ENCODE assay signal across 1 cellular context in genomic region chr4:2469192-2469984, GRCh38.
TF ChIP-seq lines count a peak whose summit lies in the region.

No MANE protein-coding gene starts in this region.

TF ChIP-seq in K562, 482 proteins besides CTCF, POLR2A, EP300 and RAD21 (continued from another document and continues in another):
- TF ChIP-seq, protein P1, sequence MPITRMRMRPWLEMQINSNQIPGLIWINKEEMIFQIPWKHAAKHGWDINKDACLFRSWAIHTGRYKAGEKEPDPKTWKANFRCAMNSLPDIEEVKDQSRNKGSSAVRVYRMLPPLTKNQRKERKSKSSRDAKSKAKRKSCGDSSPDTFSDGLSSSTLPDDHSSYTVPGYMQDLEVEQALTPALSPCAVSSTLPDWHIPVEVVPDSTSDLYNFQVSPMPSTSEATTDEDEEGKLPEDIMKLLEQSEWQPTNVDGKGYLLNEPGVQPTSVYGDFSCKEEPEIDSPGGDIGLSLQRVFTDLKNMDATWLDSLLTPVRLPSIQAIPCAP (CRISPR knock-in tag; IDR thresholded peaks at IDR 0.05; ENCODE audit: borderline replicate concordance) = no peak
- TF ChIP-seq EGR1 (conservative IDR thresholded peaks at IDR 0.05) (peak; percentile 51), PRMT5 (CRISPR knock-in tag; IDR thresholded peaks at IDR 0.05) (0 out of 2 replicates have a peak, but pooled peaks have one; percentile 35), MXI1 (IDR thresholded peaks at IDR 0.05; ENCODE audit: low read depth, low read length) (0 out of 2 replicates have a peak, but pooled peaks have one; percentile 31), NR2C2 (CRISPR knock-in tag; IDR thresholded peaks at IDR 0.05) (peak; percentile 35; the same call in 1 of the 2 replicates), NR2C2 (tag; IDR thresholded peaks at IDR 0.05) (peak; percentile 85; the same call in 1 of the 2 replicates), GABPB1 (CRISPR knock-in tag; IDR thresholded peaks at IDR 0.05) (peak; percentile 47; the same call in 1 of the 2 replicates), HDAC1 (IDR thresholded peaks at IDR 0.05) (peak in 1 of 2 experiments; percentile 41; a peak in 1 of 4 replicates), PRPF4 (IDR thresholded peaks at IDR 0.05; ENCODE audit: insufficient read depth, low read depth, low read length, poor library complexity, severe bottlenecking) (peak; percentile 45), ZNF121 (CRISPR knock-in tag; conservative IDR thresholded peaks at IDR 0.05) (0 out of 2 replicates have a peak, but pooled peaks have one; percentile 15), ZNF589 (CRISPR knock-in tag; IDR thresholded peaks at IDR 0.05; ENCODE audit: low read depth) (0 out of 2 replicates have a peak, but pooled peaks have one; percentile 45), MBD1 (CRISPR knock-in tag; IDR thresholded peaks at IDR 0.05) (no peak), ZNF133 (CRISPR knock-in tag; IDR thresholded peaks at IDR 0.05) (no peak), PHF20 (IDR thresholded peaks at IDR 0.05; ENCODE audit: partially characterized antibody) (peak; percentile 59), PHF8 (IDR thresholded peaks at IDR 0.05; ENCODE audit: borderline replicate concordance, low read length) (peak; percentile 91), FOXP4 (CRISPR knock-in tag; IDR thresholded peaks at IDR 0.05; ENCODE audit: borderline replicate concordance) (0 out of 2 replicates have a peak, but pooled peaks have one; percentile 72), CREBBP (IDR thresholded peaks at IDR 0.05; ENCODE audit: low read depth, low read length) (no peak), ZFP36 (IDR thresholded peaks at IDR 0.05; ENCODE audit: low read depth, low read length, partially characterized antibody) (no peak), ZKSCAN8 (CRISPR knock-in tag; IDR thresholded peaks at IDR 0.05) (no peak), SIN3B (IDR thresholded peaks at IDR 0.05; ENCODE audit: low read depth) (0 out of 2 replicates have a peak, but pooled peaks have one; percentile 40), E2F6 (IDR thresholded peaks at IDR 0.05; ENCODE audit: borderline replicate concordance in 1 of 2, extremely low read depth in 1 of 2, insufficient read depth in 1 of 2, insufficient read length in 1 of 2, low read depth in 1 of 2, low read length in 1 of 2, poor library complexity in 1 of 2, severe bottlenecking in 1 of 2) (peak in 1 of 2 experiments; percentile 67), ZFP30 (CRISPR knock-in tag; IDR thresholded peaks at IDR 0.05; ENCODE audit: borderline replicate concordance) (no peak), RCOR1 (IDR thresholded peaks at IDR 0.05; ENCODE audit: borderline replicate concordance in 1 of 2, low read depth in 2 of 2, low read length in 2 of 2) (0 out of 4 replicates have a peak, but pooled peaks of 1 of the 2 experiments have one; percentile 26), TEAD2 (tag; IDR thresholded peaks at IDR 0.05) (no peak), ZKSCAN1 (IDR thresholded peaks at IDR 0.05; ENCODE audit: low read depth, low read length) (peak; percentile 93), NR1H2 (CRISPR knock-in tag; IDR thresholded peaks at IDR 0.05) (0 out of 2 replicates have a peak, but pooled peaks have one; percentile 29), ARID4B (CRISPR knock-in tag; IDR thresholded peaks at IDR 0.05) (peak; percentile 69; the same call in 1 of the 2 replicates), ZNF274 (IDR thresholded peaks at IDR 0.05; ENCODE audit: borderline replicate concordance, low read depth, low read length) (no peak), NFRKB (IDR thresholded peaks at IDR 0.05; ENCODE audit: low read depth) (0 out of 2 replicates have a peak, but pooled peaks have one; percentile 24), POLR2AphosphoS5 (IDR thresholded peaks at IDR 0.05; ENCODE audit: control insufficient read depth, insufficient read depth, low read depth, low read length) (0 out of 2 replicates have a peak, but pooled peaks have one; percentile 30), KAT7 (CRISPR knock-in tag; IDR thresholded peaks at IDR 0.05; ENCODE audit: borderline replicate concordance) (peak; percentile 90; the same call in 1 of the 2 replicates), MAFG (tag; conservative IDR thresholded peaks at IDR 0.05) (no peak), MYC (IDR thresholded peaks at IDR 0.05; ENCODE audit: low read depth, low read length) (peak; percentile 64; the same call in 1 of the 2 replicates), MYC (CRISPR knock-in tag; IDR thresholded peaks at IDR 0.05; ENCODE audit: borderline replicate concordance, low read depth) (no peak; the same call in 1 of the 2 replicates), KDM5B (IDR thresholded peaks at IDR 0.05; ENCODE audit: insufficient replicate concordance, low read depth, low read length) (peak; percentile 23)
- TF ChIP-seq, protein P2, sequence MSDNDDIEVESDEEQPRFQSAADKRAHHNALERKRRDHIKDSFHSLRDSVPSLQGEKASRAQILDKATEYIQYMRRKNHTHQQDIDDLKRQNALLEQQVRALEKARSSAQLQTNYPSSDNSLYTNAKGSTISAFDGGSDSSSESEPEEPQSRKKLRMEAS (CRISPR knock-in tag; IDR thresholded peaks at IDR 0.05) = peak; percentile 64
- TF ChIP-seq, protein P3, sequence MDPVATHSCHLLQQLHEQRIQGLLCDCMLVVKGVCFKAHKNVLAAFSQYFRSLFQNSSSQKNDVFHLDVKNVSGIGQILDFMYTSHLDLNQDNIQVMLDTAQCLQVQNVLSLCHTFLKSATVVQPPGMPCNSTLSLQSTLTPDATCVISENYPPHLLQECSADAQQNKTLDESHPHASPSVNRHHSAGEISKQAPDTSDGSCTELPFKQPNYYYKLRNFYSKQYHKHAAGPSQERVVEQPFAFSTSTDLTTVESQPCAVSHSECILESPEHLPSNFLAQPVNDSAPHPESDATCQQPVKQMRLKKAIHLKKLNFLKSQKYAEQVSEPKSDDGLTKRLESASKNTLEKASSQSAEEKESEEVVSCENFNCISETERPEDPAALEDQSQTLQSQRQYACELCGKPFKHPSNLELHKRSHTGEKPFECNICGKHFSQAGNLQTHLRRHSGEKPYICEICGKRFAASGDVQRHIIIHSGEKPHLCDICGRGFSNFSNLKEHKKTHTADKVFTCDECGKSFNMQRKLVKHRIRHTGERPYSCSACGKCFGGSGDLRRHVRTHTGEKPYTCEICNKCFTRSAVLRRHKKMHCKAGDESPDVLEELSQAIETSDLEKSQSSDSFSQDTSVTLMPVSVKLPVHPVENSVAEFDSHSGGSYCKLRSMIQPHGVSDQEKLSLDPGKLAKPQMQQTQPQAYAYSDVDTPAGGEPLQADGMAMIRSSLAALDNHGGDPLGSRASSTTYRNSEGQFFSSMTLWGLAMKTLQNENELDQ (CRISPR knock-in tag; IDR thresholded peaks at IDR 0.05; ENCODE audit: borderline replicate concordance) = 0 out of 2 replicates have a peak, but pooled peaks have one; percentile 73
- TF ChIP-seq, protein P4, sequence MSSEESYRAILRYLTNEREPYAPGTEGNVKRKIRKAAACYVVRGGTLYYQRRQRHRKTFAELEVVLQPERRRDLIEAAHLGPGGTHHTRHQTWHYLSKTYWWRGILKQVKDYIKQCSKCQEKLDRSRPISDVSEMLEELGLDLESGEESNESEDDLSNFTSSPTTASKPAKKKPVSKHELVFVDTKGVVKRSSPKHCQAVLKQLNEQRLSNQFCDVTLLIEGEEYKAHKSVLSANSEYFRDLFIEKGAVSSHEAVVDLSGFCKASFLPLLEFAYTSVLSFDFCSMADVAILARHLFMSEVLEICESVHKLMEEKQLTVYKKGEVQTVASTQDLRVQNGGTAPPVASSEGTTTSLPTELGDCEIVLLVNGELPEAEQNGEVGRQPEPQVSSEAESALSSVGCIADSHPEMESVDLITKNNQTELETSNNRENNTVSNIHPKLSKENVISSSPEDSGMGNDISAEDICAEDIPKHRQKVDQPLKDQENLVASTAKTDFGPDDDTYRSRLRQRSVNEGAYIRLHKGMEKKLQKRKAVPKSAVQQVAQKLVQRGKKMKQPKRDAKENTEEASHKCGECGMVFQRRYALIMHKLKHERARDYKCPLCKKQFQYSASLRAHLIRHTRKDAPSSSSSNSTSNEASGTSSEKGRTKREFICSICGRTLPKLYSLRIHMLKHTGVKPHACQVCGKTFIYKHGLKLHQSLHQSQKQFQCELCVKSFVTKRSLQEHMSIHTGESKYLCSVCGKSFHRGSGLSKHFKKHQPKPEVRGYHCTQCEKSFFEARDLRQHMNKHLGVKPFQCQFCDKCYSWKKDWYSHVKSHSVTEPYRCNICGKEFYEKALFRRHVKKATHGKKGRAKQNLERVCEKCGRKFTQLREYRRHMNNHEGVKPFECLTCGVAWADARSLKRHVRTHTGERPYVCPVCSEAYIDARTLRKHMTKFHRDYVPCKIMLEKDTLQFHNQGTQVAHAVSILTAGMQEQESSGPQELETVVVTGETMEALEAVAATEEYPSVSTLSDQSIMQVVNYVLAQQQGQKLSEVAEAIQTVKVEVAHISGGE (CRISPR knock-in tag; IDR thresholded peaks at IDR 0.05) = peak in 1 of 3 experiments; percentile 17; a peak in 3 of 6 replicates
- TF ChIP-seq, protein P5, sequence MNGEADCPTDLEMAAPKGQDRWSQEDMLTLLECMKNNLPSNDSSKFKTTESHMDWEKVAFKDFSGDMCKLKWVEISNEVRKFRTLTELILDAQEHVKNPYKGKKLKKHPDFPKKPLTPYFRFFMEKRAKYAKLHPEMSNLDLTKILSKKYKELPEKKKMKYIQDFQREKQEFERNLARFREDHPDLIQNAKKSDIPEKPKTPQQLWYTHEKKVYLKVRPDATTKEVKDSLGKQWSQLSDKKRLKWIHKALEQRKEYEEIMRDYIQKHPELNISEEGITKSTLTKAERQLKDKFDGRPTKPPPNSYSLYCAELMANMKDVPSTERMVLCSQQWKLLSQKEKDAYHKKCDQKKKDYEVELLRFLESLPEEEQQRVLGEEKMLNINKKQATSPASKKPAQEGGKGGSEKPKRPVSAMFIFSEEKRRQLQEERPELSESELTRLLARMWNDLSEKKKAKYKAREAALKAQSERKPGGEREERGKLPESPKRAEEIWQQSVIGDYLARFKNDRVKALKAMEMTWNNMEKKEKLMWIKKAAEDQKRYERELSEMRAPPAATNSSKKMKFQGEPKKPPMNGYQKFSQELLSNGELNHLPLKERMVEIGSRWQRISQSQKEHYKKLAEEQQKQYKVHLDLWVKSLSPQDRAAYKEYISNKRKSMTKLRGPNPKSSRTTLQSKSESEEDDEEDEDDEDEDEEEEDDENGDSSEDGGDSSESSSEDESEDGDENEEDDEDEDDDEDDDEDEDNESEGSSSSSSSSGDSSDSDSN (IDR thresholded peaks at IDR 0.05; ENCODE audit: borderline replicate concordance in 1 of 2, low read depth in 2 of 2, low read length in 2 of 2) = peak; percentile 26 to 52; a peak in 3 of 4 replicates
